9 cellular contexts compared by ENCODE assay signal in the genomic region with DNA sequence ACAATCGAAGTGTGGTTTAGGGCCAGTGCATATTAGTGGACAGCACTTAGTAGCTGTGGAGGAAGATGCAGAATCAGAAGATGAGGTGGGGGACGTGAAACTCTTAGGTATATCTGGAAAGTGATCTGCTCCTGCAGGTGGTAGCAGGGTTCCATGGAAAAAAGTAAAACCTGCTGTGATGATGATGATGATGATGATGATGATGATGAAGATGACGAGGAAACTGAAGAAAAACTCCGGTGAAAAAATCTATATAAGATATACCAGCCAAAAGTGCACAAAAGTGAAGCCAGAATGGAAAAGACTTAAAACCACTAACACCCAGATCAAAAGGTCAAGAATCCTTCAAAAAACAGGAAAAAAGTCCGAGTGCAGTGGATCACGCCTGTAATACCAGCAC. TPM values are rescaled to one million over a fixed set of nuclear protein-coding genes. Genes with fewer than 3 reads are reported as not detected.
"Had no signal": no experiment of that assay in that cellular context is flagged by ENCODE, and none has a peak within 500 bp of the region (broad histone marks: within the 10 kb centered on the region; RNA-seq: fewer than 3 reads in every experiment).

No MANE protein-coding gene starts in this region.

- H3K4me3 ChIP-seq: GM12878 had no signal

- FAIRE-seq: G401.6, GM12878, GM12891, GM12892, GM18507, GM19239 had no signal

- DNase-seq: GDM1, GF-D8 had no signal

- ATAC-seq: GM12878 had no signal

RNA-seq across cellular contexts. Expression of a gene that starts 40.0 kb away (rescaled TPM):
- total RNA-seq: G401 had no signal
